22 cellular contexts compared by ENCODE assay signal in genomic region chr1:201115390-201115937, GRCh38. TPM values are rescaled to one million over a fixed set of nuclear protein-coding genes. Genes with fewer than 3 reads are reported as not detected.
DNase-seq lines count a peak whose midpoint lies in the region; ATAC-seq, FAIRE-seq and TF ChIP-seq lines count a peak whose summit lies in the region.
"Had no signal": no experiment of that assay in that cellular context is flagged by ENCODE, and none has a peak within 500 bp of the region (broad histone marks: within the 10 kb centered on the region; RNA-seq: fewer than 3 reads in every experiment).

No MANE protein-coding gene starts in this region.

- no peak overlapping the region for H3K56ac ChIP-seq in H1 (replicated peaks; ENCODE audit: insufficient read length, low read depth, low read length)

- H2BK15ac ChIP-seq in H1 (ENCODE audit: low read length): no peak overlapping the region

- FAIRE-seq in H1 (lab: Jason Lieb, UNC): no peak
- FAIRE-seq: GM12891, keratinocyte had no signal

- no peak overlapping the region; a peak in 1 of 22 replicates for H3K9ac ChIP-seq in BLaER1 treated with 17β-estradiol and CSF1 and Interleukin-3, amounts not matched to agents 10 nM and 100 nM
- no peak overlapping the region for H3K9ac ChIP-seq in H1 (replicated peaks in 1 of 4; ENCODE audit: extremely low read depth in 1 of 4, low read depth in 3 of 4, low read length in 3 of 4)

- no peak overlapping the region for H3K23ac ChIP-seq in H1 (ENCODE audit: insufficient read length)

- H3K18ac ChIP-seq in H1 (ENCODE audit: extremely low read depth, low read length): no peak overlapping the region

- H4K91ac ChIP-seq in H1 (replicated peaks; ENCODE audit: insufficient read length, low read length): no peak overlapping the region

- peaks cover 3 to 8% (median 7%) of the 10 kb centered on the region in 3 donors for H3K4me1 Mint-ChIP-seq in IgD-negative memory B cell

- no peak overlapping the region for H2AK5ac ChIP-seq in H1 (ENCODE audit: low read depth, low read length)

- no peak for TF ChIP-seq RAD21 in H1 (IDR thresholded peaks at IDR 0.05 in 1 of 2, conservative IDR thresholded peaks at IDR 0.05 in 1 of 2; ENCODE audit: low read depth in 2 of 2, low read length in 2 of 2)

- peaks cover 7% of the 10 kb centered on the region; the same call in 1 of the 2 replicates for H3K23me2 ChIP-seq in H1 (ENCODE audit: low read depth, low read length)

- ATAC-seq in psoas muscle (no peak), HG03342 (IDR thresholded peaks at IDR 0.05; ENCODE audit: unreplicated experiment) (no peak)

- H3K79me1 ChIP-seq in H1 (ENCODE audit: low read depth, low read length): no peaks in the 10 kb centered on the region

- H4K20me1 ChIP-seq in BLaER1 treated with 17β-estradiol and CSF1 and Interleukin-3, amounts not matched to agents 10 nM and 100 nM: no peaks in the 10 kb centered on the region
- no peaks in the 10 kb centered on the region for H4K20me1 ChIP-seq in H1 (replicated peaks in 1 of 2; ENCODE audit: control insufficient read depth in 1 of 2, insufficient read depth in 2 of 2, low read length in 2 of 2)

- H3K4me1 ChIP-seq in BLaER1 treated with 17β-estradiol and CSF1 and Interleukin-3, amounts not matched to agents 10 nM and 100 nM: peaks cover 11 to 73% (median 50%) of the 10 kb centered on the region in 10 experiments
- H3K4me1 ChIP-seq in H1 (replicated peaks in 1 of 4; ENCODE audit: control insufficient read depth in 3 of 4, insufficient read depth in 4 of 4, low read length in 3 of 4): peaks cover 0 to 8% (median under 1%) of the 10 kb centered on the region in 4 experiments; a peak in 1 of 7 replicates
- H3K4me1 ChIP-seq in psoas muscle: peaks cover 16% of the 10 kb centered on the region

- no peak overlapping the region for H3K4ac ChIP-seq in H1 (replicated peaks; ENCODE audit: insufficient read length, low read depth, low read length)

- peak overlapping the region in 10 of 11 experiments; percentile 68 to 92 (median 80); a peak in 17 of 22 replicates for H3K4me2 ChIP-seq in BLaER1 treated with 17β-estradiol and CSF1 and Interleukin-3, amounts not matched to agents 10 nM and 100 nM
- H3K4me2 ChIP-seq in H1 (ENCODE audit: insufficient read depth in 1 of 2, low read depth in 2 of 2, low read length in 2 of 2): peak overlapping the region; percentile 55 to 97; a peak in 3 of 4 replicates

- intact Hi-C loops in psoas muscle (cut with DNase I): loop anchor here in 1 of 2 donors (5.0 kb wide), 1 partner anchor 143 kb away; no protein-coding TSS in a partner anchor

- no peaks in the 10 kb centered on the region for H3K36me3 ChIP-seq in BLaER1 treated with 17β-estradiol and CSF1 and Interleukin-3, amounts not matched to agents 10 nM and 100 nM
- H3K36me3 ChIP-seq in H1 (ENCODE audit: control insufficient read depth in 2 of 4, insufficient read depth in 4 of 4, low read length in 3 of 4) (no peaks in the 10 kb centered on the region), psoas muscle (ENCODE audit: insufficient read depth in 1 of 2, low read depth in 1 of 2) (no peaks in the 10 kb centered on the region)
- H3K36me3 ChIP-seq: heart left ventricle had no signal

- no peak overlapping the region for H3K27ac Mint-ChIP-seq in IgD-negative memory B cell
- H3K27ac Mint-ChIP-seq: endodermal cell; natural killer cell treated with Interleukin-12 subunit alpha and Interleukin-12 subunit beta and Interleukin-15 and Interleukin-18, amount 100 ng/mL, for 72 hours had no signal

- H3K4me3 ChIP-seq in BLaER1 treated with 17β-estradiol and CSF1 and Interleukin-3, amounts not matched to agents 10 nM and 100 nM: peak overlapping the region in 1 of 10 experiments; percentile 68; a peak in 3 of 20 replicates
- peak overlapping the region in 1 of 4 experiments; percentile 72; a peak in 3 of 8 replicates for H3K4me3 ChIP-seq in H1 (ENCODE audit: extremely low read depth in 1 of 4, insufficient read depth in 2 of 4, low read depth in 3 of 4, low read length in 4 of 4)
- H3K4me3 ChIP-seq in psoas muscle: peak overlapping the region; percentile 78
- H3K4me3 ChIP-seq: SK-N-MC had no signal

- peaks cover 34% of the 10 kb centered on the region for H3K27me3 Mint-ChIP-seq in IgD-negative memory B cell

- TF ChIP-seq EP300 in H1 (IDR thresholded peaks at IDR 0.05; ENCODE audit: borderline replicate concordance in 1 of 2, low read depth in 2 of 2, low read length in 2 of 2): no peak

- DNase-seq in H1 (ENCODE audit: low read depth in 1 of 2, low spot score in 2 of 2) (no peak), psoas muscle (no peak), Ammon's horn (ENCODE audit: low spot score) (no peak), NCI-H446 treated with DMSO at 0.1 percent for 48 hours (lab: John Stamatoyannopoulos, UW) (no peak)
- DNase-seq: AML-193, cerebellar nuclear complex, KBM-7, NCI-H2081 treated with DMSO at 0.1 percent for 48 hours, NCI-H524 treated with DMSO at 0.1 percent for 48 hours, OCI-M1 had no signal

- 92% methylated on average over 21 of the region's 25 CpGs; no CpG with 5 or more reads in 1 of the 2 experiments for WGBS in H1 (ENCODE audit: extremely low coverage in 1 of 2, insufficient coverage in 1 of 2, insufficient read length in 1 of 2, insufficient replicate concordance in 2 of 2, low coverage in 1 of 2, low lambda C conversion rate in 2 of 2, missing lambda C conversion rate in 1 of 2), 2 experiments
- 96 to 99% (median 98%) methylated on average over 24 to 25 of the region's 25 CpGs for WGBS in psoas muscle, 3 donors

- H3K9me3 ChIP-seq in BLaER1 treated with 17β-estradiol and CSF1 and Interleukin-3, amounts not matched to agents 10 nM and 100 nM (replicated peaks in 1 of 11): no peaks in the 10 kb centered on the region
- H3K9me3 ChIP-seq in H1 (ENCODE audit: insufficient read depth in 2 of 2, low read depth in 1 of 2, low read length in 1 of 2) (no peaks in the 10 kb centered on the region; a peak in 1 of 4 replicates), psoas muscle (no peaks in the 10 kb centered on the region)
- H3K9me3 ChIP-seq: heart left ventricle had no signal

- no peaks in the 10 kb centered on the region for H3K9me3 Mint-ChIP-seq in IgD-negative memory B cell
- H3K9me3 Mint-ChIP-seq: endodermal cell; natural killer cell treated with Interleukin-12 subunit alpha and Interleukin-12 subunit beta and Interleukin-15 and Interleukin-18, amount 100 ng/mL, for 72 hours had no signal

- peak overlapping the region; percentile 17 to 82 (median 56) for H3K4me3 Mint-ChIP-seq in IgD-negative memory B cell

- TF ChIP-seq POLR2A in H1 (IDR thresholded peaks at IDR 0.05; ENCODE audit: control extremely low read depth in 1 of 2, low read depth in 2 of 2, low read length in 2 of 2): no peak

- H3K27ac ChIP-seq in BLaER1 treated with 17β-estradiol and CSF1 and Interleukin-3, amounts not matched to agents 10 nM and 100 nM: no peak overlapping the region
- H3K27ac ChIP-seq in H1 (ENCODE audit: low read depth, low read length) (no peak overlapping the region), psoas muscle (no peak overlapping the region)
- H3K27ac ChIP-seq: heart left ventricle, SK-N-MC had no signal

- CTCF ChIA-PET in H1 (lab: Charles Lee; ENCODE audit: partially characterized antibody): interaction anchor here (0.7 to 16.3 kb wide), 14 partner anchors 11 to 493 kb away, joined by 3 to 343 read pairs (median 6); partner anchors contain the start of gene ASCL5

- H2BK120ac ChIP-seq in H1 (replicated peaks; ENCODE audit: low read depth, low read length): no peak overlapping the region

- H4K8ac ChIP-seq in H1 (ENCODE audit: extremely low read depth, insufficient read depth, low read length): no peak overlapping the region

- POLR2A ChIA-PET in H1 (lab: Charles Lee; ENCODE audit: partially characterized antibody): interaction anchor here (1.4 to 3.1 kb wide), 3 partner anchors 30 to 106 kb away, joined by 3 to 15 read pairs (median 4); no protein-coding TSS in a partner anchor

- no peak overlapping the region for H3K14ac ChIP-seq in H1 (ENCODE audit: insufficient read length)

- H3K27me3 ChIP-seq in BLaER1 treated with 17β-estradiol and CSF1 and Interleukin-3, amounts not matched to agents 10 nM and 100 nM: peaks cover 0 to 7% (median 0%) of the 10 kb centered on the region in 11 experiments; a peak in 3 of 22 replicates
- peaks cover 9 to 27% (median 21%) of the 10 kb centered on the region in 4 experiments for H3K27me3 ChIP-seq in H1 (replicated peaks in 1 of 4; ENCODE audit: control insufficient read depth in 3 of 4, extremely low read depth in 1 of 4, insufficient read depth in 3 of 4, low read length in 3 of 4)
- no peaks in the 10 kb centered on the region for H3K27me3 ChIP-seq in psoas muscle (ENCODE audit: insufficient read depth in 3 of 3, low read length in 2 of 3)

- TF ChIP-seq CTCF in H1 (IDR thresholded peaks at IDR 0.05; ENCODE audit: control extremely low read depth in 1 of 3, insufficient read depth in 1 of 3, low read depth in 1 of 3, low read length in 3 of 3): no peak
- no peak for TF ChIP-seq CTCF in psoas muscle (IDR thresholded peaks at IDR 0.05)

- H2BK12ac ChIP-seq in H1 (ENCODE audit: low read depth, low read length): no peak overlapping the region

- no peak overlapping the region for H2BK20ac ChIP-seq in H1 (ENCODE audit: low read length)

- H2BK5ac ChIP-seq in H1 (ENCODE audit: low read depth, low read length): no peak overlapping the region

- no peak overlapping the region for H4K5ac ChIP-seq in H1 (ENCODE audit: insufficient read length, low read depth, low read length)

- no peaks in the 10 kb centered on the region for H3K79me2 ChIP-seq in H1 (ENCODE audit: control insufficient read depth in 1 of 2, insufficient read depth in 2 of 2, low read length in 2 of 2)

- H2AFZ ChIP-seq in H1 (ENCODE audit: low read length): no peak overlapping the region

- peaks cover 2% of the 10 kb centered on the region for H3K36me3 Mint-ChIP-seq in IgD-negative memory B cell
- H3K36me3 Mint-ChIP-seq: natural killer cell treated with Interleukin-12 subunit alpha and Interleukin-12 subunit beta and Interleukin-15 and Interleukin-18, amount 100 ng/mL, for 72 hours had no signal

RNA-seq across cellular contexts. Expression of gene CACNA1S, which starts 3.2 kb away (rescaled TPM):
- polyA plus RNA-seq in IgD-negative memory B cell: not detected
- not detected in 2 replicates for total RNA-seq in H1 (2021; fragmentation: NEBNext Ultra II Directional; extraction: Animal tissue kit (Norgen Biotek cat#: 25700))
- 0.06 and 0.08 TPM in 2 replicates for polyA plus RNA-seq in H1 (2011; rRNA removed)
- 0.08 TPM for polyA plus RNA-seq in H1 (2011; cell fraction: cytosol; rRNA removed)
- polyA plus RNA-seq in H1 (2011; cell fraction: nucleus; rRNA removed): 0.16 TPM
- 0.03 to 0.05 TPM (median 0.03 TPM) in 3 of 4 replicates, not detected in the other for polyA plus RNA-seq in H1 (2012, experiment 1 of 2)
- polyA plus RNA-seq in H1 (2012, experiment 2 of 2): not detected
- 0.02 TPM for polyA plus RNA-seq in H1 (2013, experiment 1 of 2)
- 0.02 TPM for polyA plus RNA-seq in H1 (2013, experiment 2 of 2)
- 0.15 and 0.22 TPM in 2 replicates for polyA minus RNA-seq in H1 (2011; rRNA and poly(A)+ RNA removed)
- not detected for polyA minus RNA-seq in H1 (2011; cell fraction: cytosol; rRNA and poly(A)+ RNA removed)
- polyA minus RNA-seq in H1 (2011; cell fraction: nucleus; rRNA and poly(A)+ RNA removed): 0.20 TPM
- 100 to 1,000 TPM in 2 of 4 donors, 10 to 100 TPM in 2; 56.3 to 269 (median 158) TPM for total RNA-seq in psoas muscle
- 10 to 100 TPM; 11.9 to 48.1 (median 25.5) TPM for polyA plus RNA-seq in psoas muscle
- total RNA-seq: fibroblast of lung; heart left ventricle; natural killer cell treated with Interleukin-12 subunit alpha and Interleukin-12 subunit beta and Interleukin-15 and Interleukin-18, amount 100 ng/mL, for 72 hours; renal cortical epithelial cell had no signal
- polyA plus RNA-seq: fibroblast of lung, heart left ventricle, keratinocyte, urinary bladder had no signal

RNA-seq across cellular contexts. Expression of gene ASCL5, which starts 11.5 kb away (rescaled TPM):
- polyA plus RNA-seq in IgD-negative memory B cell: not detected
- 0.41 and 0.44 TPM in 2 replicates for total RNA-seq in H1 (2021; fragmentation: NEBNext Ultra II Directional; extraction: Animal tissue kit (Norgen Biotek cat#: 25700))
- polyA plus RNA-seq in H1 (2011; rRNA removed): 0.29 and 0.31 TPM in 2 replicates
- 0.13 TPM for polyA plus RNA-seq in H1 (2011; cell fraction: cytosol; rRNA removed)
- 0.33 TPM for polyA plus RNA-seq in H1 (2011; cell fraction: nucleus; rRNA removed)
- 0.21 to 0.52 TPM (median 0.34 TPM) in 4 replicates for polyA plus RNA-seq in H1 (2012, experiment 1 of 2)
- polyA plus RNA-seq in H1 (2012, experiment 2 of 2): 0.30 TPM
- polyA plus RNA-seq in H1 (2013, experiment 1 of 2): 0.10 TPM
- polyA plus RNA-seq in H1 (2013, experiment 2 of 2): 0.09 TPM
- polyA minus RNA-seq in H1 (2011; rRNA and poly(A)+ RNA removed): not detected in 2 replicates
- polyA minus RNA-seq in H1 (2011; cell fraction: cytosol; rRNA and poly(A)+ RNA removed): not detected
- 0.40 TPM for polyA minus RNA-seq in H1 (2011; cell fraction: nucleus; rRNA and poly(A)+ RNA removed)
- under 1 TPM in 2 of 4 donors, not detected in 2; 0.26 to 0.30 TPM for total RNA-seq in psoas muscle
- not detected for polyA plus RNA-seq in psoas muscle
- total RNA-seq: fibroblast of lung; heart left ventricle; natural killer cell treated with Interleukin-12 subunit alpha and Interleukin-12 subunit beta and Interleukin-15 and Interleukin-18, amount 100 ng/mL, for 72 hours; renal cortical epithelial cell; urinary bladder had no signal
- polyA plus RNA-seq: fibroblast of lung, heart left ventricle, keratinocyte, urinary bladder had no signal

RNA-seq across cellular contexts. Expression of gene TMEM9, which starts 38.8 kb away (rescaled TPM):
- polyA plus RNA-seq in IgD-negative memory B cell (25.4 TPM), H1 (2011; rRNA removed) (181 and 202 TPM in 2 replicates), psoas muscle (10 to 100 TPM in 2 of 3 donors, 1 to 10 TPM in 1; 7.2 to 23.4 (median 12.9) TPM)
- 79.9 and 83.2 TPM in 2 replicates for total RNA-seq in H1 (2021; fragmentation: NEBNext Ultra II Directional; extraction: Animal tissue kit (Norgen Biotek cat#: 25700))
- 193 TPM for polyA plus RNA-seq in H1 (2011; cell fraction: cytosol; rRNA removed)
- 404 TPM for polyA plus RNA-seq in H1 (2011; cell fraction: nucleus; rRNA removed)
- 71.3 to 146 TPM (median 132 TPM) in 4 replicates for polyA plus RNA-seq in H1 (2012, experiment 1 of 2)
- polyA plus RNA-seq in H1 (2012, experiment 2 of 2): 179 TPM
- polyA plus RNA-seq in H1 (2013, experiment 1 of 2): 79.7 TPM
- polyA plus RNA-seq in H1 (2013, experiment 2 of 2): 94.6 TPM
- 189 and 196 TPM in 2 replicates for polyA minus RNA-seq in H1 (2011; rRNA and poly(A)+ RNA removed)
- 42.0 TPM for polyA minus RNA-seq in H1 (2011; cell fraction: cytosol; rRNA and poly(A)+ RNA removed)
- polyA minus RNA-seq in H1 (2011; cell fraction: nucleus; rRNA and poly(A)+ RNA removed): 55.3 TPM
- total RNA-seq in psoas muscle: 10 to 100 TPM; 11.9 to 46.3 (median 32.3) TPM

Comparison
In these comparisons a context has a peak if more than half of its experiments do, and no peak if none do; other contexts are left out.
1. RNA of gene CACNA1S, which starts 3.2 kb away (polyA plus RNA-seq): 11.9 to 48.1 TPM in psoas muscle; 0.02 to 0.16 TPM in H1 and not detected in IgD-negative memory B cell (single experiment); every median in the first group is over 10 times any median in the second.